In genomic region chr7:50449881-50450690, GRCh38 we compare ENCODE assay signal across 8 cellular contexts. TPM values are rescaled to one million over a fixed set of nuclear protein-coding genes. Genes with fewer than 3 reads are reported as not detected.
DNase-seq lines count a peak whose midpoint lies in the region; ATAC-seq and TF ChIP-seq lines count a peak whose summit lies in the region.

Gene FIGNL1, minus strand, starts transcription at chr7:50450350. Its CDS starts 3,063 bp downstream, at chr7:50447287.

- H3K27me3 ChIP-seq in esophagus squamous epithelium = no peaks in the 10 kb centered on the region

- H3K36me3 Mint-ChIP-seq in IgD-negative memory B cell (peaks cover 2% of the 10 kb centered on the region), naive B cell (peaks cover 16 to 20% of the 10 kb centered on the region in 2 donors)
- H3K36me3 Mint-ChIP-seq in stimulated activated effector memory CD8-positive, alpha-beta T cell treated with anti-CD3 and anti-CD28 coated beads, Interleukin-12 subunit alpha, Interleukin-12 subunit beta, amount 100 ng/mL, for 72 hours = peaks cover 31% of the 10 kb centered on the region

- WGBS in esophagus squamous epithelium, 2 donors = 0 to 7% methylated on average over 8 to 14 of the region's 71 CpGs

- intact Hi-C loops in esophagus squamous epithelium (cut with DNase I) = no loop called here

- no peaks in the 10 kb centered on the region for H3K27me3 Mint-ChIP-seq in IgD-negative memory B cell
- no peaks in the 10 kb centered on the region for H3K27me3 Mint-ChIP-seq in naive B cell

- peak within 1 kb of the TSS; percentile 89 to 96 (median 94) for H3K4me3 Mint-ChIP-seq in IgD-negative memory B cell
- H3K4me3 Mint-ChIP-seq in naive B cell = peak within 1 kb of the TSS; percentile 91 to 97 (median 94)
- H3K4me3 Mint-ChIP-seq in stimulated activated effector memory CD8-positive, alpha-beta T cell treated with anti-CD3 and anti-CD28 coated beads, Interleukin-12 subunit alpha, Interleukin-12 subunit beta, amount 100 ng/mL, for 72 hours = peak within 1 kb of the TSS; percentile 91

- H3K9me3 ChIP-seq in esophagus squamous epithelium = no peaks in the 10 kb centered on the region

- H3K4me3 ChIP-seq in esophagus squamous epithelium = peak within 1 kb of the TSS; percentile 70 to 93 (median 78)

- TF ChIP-seq POLR2A in esophagus squamous epithelium (IDR thresholded peaks at IDR 0.05) = peak in 2 of 4 donors; percentile 18 to 50

- H3K4me1 ChIP-seq in esophagus squamous epithelium = peaks cover 9 to 44% (median 19%) of the 10 kb centered on the region in 3 donors

- peaks cover 0 to 19% (median 0%) of the 10 kb centered on the region in 3 donors for H3K36me3 ChIP-seq in esophagus squamous epithelium

- H3K9me3 Mint-ChIP-seq in IgD-negative memory B cell (no peaks in the 10 kb centered on the region), naive B cell (no peaks in the 10 kb centered on the region)
- no peaks in the 10 kb centered on the region for H3K9me3 Mint-ChIP-seq in stimulated activated effector memory CD8-positive, alpha-beta T cell treated with anti-CD3 and anti-CD28 coated beads, Interleukin-12 subunit alpha, Interleukin-12 subunit beta, amount 100 ng/mL, for 72 hours

- TF ChIP-seq CTCF in esophagus squamous epithelium (IDR thresholded peaks at IDR 0.05) = peak in 1 of 6 experiments; percentile 24

- H3K4me1 Mint-ChIP-seq in IgD-negative memory B cell (peaks cover 4 to 21% (median 15%) of the 10 kb centered on the region in 3 donors), naive B cell (peaks cover 5 to 30% (median 22%) of the 10 kb centered on the region in 3 donors)
- peaks cover 36% of the 10 kb centered on the region for H3K4me1 Mint-ChIP-seq in stimulated activated effector memory CD8-positive, alpha-beta T cell treated with anti-CD3 and anti-CD28 coated beads, Interleukin-12 subunit alpha, Interleukin-12 subunit beta, amount 100 ng/mL, for 72 hours

- peak within 1 kb of the TSS; percentile 92 to 97 (median 95) for H3K27ac Mint-ChIP-seq in IgD-negative memory B cell
- peak within 1 kb of the TSS; percentile 94 to 97 (median 96) for H3K27ac Mint-ChIP-seq in naive B cell
- H3K27ac Mint-ChIP-seq in stimulated activated effector memory CD8-positive, alpha-beta T cell treated with anti-CD3 and anti-CD28 coated beads, Interleukin-12 subunit alpha, Interleukin-12 subunit beta, amount 100 ng/mL, for 72 hours = peak within 1 kb of the TSS; percentile 95

- H3K27ac ChIP-seq in esophagus squamous epithelium = peak within 1 kb of the TSS; percentile 87 to 91 (median 90)

- peak; percentile 94 for DNase-seq in DMS53 (lab: John Stamatoyannopoulos, UW)
- DNase-seq in activated T-cell treated with anti-CD3 and anti-CD28 coated beads, Interleukin-2, amount 50 U/mL, for 48 hours = peak; percentile 85 to 90
- no peak for DNase-seq in esophagus squamous epithelium (lab: John Stamatoyannopoulos, UW)
- peak; percentile 83 for DNase-seq in naive B cell
- peak; percentile 72 to 89 for DNase-seq in stimulated activated effector memory CD8-positive, alpha-beta T cell treated with anti-CD3 and anti-CD28 coated beads, Interleukin-12 subunit alpha, Interleukin-12 subunit beta, amount 100 ng/mL, for 72 hours (ENCODE audit: low spot score in 2 of 2)

- ATAC-seq in GM21576 (IDR thresholded peaks at IDR 0.05; ENCODE audit: unreplicated experiment) (peak; percentile 76), naive B cell (ENCODE audit: low read depth in 2 of 2) (peak; percentile 96 to 98)
- peak; percentile 92 for ATAC-seq in stimulated activated effector memory CD8-positive, alpha-beta T cell treated with anti-CD3 and anti-CD28 coated beads, Interleukin-12 subunit alpha, Interleukin-12 subunit beta, amount 100 ng/mL, for 72 hours

TF ChIP-seq in PFSK-1, 5 proteins besides CTCF, POLR2A, EP300 and RAD21:
- TF ChIP-seq SIN3A (IDR thresholded peaks at IDR 0.05; ENCODE audit: borderline replicate concordance, insufficient read depth, low read length) (0 out of 2 replicates have a peak, but pooled peaks have one; percentile 32), REST (IDR thresholded peaks at IDR 0.05; ENCODE audit: insufficient read depth in 1 of 2, low read depth in 2 of 2, low read length in 2 of 2) (no peak), TAF1 (IDR thresholded peaks at IDR 0.05; ENCODE audit: borderline replicate concordance, insufficient read depth, low read length) (no peak), POLR2AphosphoS5 (IDR thresholded peaks at IDR 0.05; ENCODE audit: low read depth, low read length) (peak; percentile 88), FOXP2 (optimal IDR thresholded peaks at IDR 0.05; ENCODE audit: borderline replicate concordance, extremely low read depth, extremely low read length, insufficient read depth) (peak; percentile 90)

RNA-seq across cellular contexts. Expression of gene FIGNL1, which starts in this region (rescaled TPM):
- 7.4 TPM for polyA plus RNA-seq in IgD-negative memory B cell
- 4.3 TPM for polyA plus RNA-seq in PFSK-1 (2012; ENCODE audit: insufficient read length, low read depth)
- 10 to 100 TPM in 3 of 4 donors, 1 to 10 TPM in 1; 6.6 to 22.8 (median 22.1) TPM for total RNA-seq in esophagus squamous epithelium
- 10 to 100 TPM in 5 of 6 donors, 1 to 10 TPM in 1; 4.8 to 26.2 (median 18.2) TPM for polyA plus RNA-seq in naive B cell (ENCODE audit: low read depth in 6 of 6)
